Comparison of ENCODE assay signal across 13 cellular contexts in the genomic region with DNA sequence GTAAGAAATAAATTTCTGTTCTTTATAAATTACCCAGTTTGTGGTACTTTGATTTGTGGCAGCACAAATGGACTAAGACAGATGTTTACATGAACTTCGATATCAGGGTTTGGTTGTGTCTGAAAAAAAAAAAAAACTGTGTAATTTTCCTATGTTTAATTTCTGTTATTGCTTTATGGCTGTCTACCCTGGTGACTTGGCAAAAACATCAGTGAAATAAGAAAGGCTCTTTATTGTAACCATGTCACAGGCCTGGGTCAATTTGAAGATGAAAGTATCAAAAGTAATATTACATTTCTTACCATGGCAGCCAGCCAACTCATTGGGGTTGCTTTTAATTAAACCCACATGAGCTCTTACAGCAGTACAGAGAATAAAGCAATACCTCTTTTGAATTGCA. TPM values are rescaled to one million over a fixed set of nuclear protein-coding genes. Genes with fewer than 3 reads are reported as not detected.
A peak's percentile ranks its signal among the peaks of the same experiment; 100 is the strongest.
DNase-seq lines count a peak whose midpoint lies in the region; ATAC-seq and TF ChIP-seq lines count a peak whose summit lies in the region.
"Had no signal": no experiment of that assay in that cellular context is flagged by ENCODE, and none has a peak within 500 bp of the region (broad histone marks: within the 10 kb centered on the region; RNA-seq: fewer than 3 reads in every experiment).

No MANE protein-coding gene starts in this region.

- H3F3A ChIP-seq in SK-N-SH (replicated peaks; ENCODE audit: insufficient read depth) = no peaks in the 10 kb centered on the region

- TF ChIP-seq CTCF in SK-N-SH (IDR thresholded peaks at IDR 0.05) (no peak), mucosa of descending colon (IDR thresholded peaks at IDR 0.05) (no peak)

- H4K20me1 ChIP-seq in SK-N-SH (ENCODE audit: insufficient read depth) = no peaks in the 10 kb centered on the region

- H3K4me2 ChIP-seq in SK-N-SH = no peak overlapping the region
- H3K4me2 ChIP-seq: A549 had no signal

- H3K36me3 ChIP-seq in SK-N-SH (replicated peaks in 1 of 2; ENCODE audit: control insufficient read depth in 1 of 2, insufficient read depth in 2 of 2, low read length in 1 of 2) (no peaks in the 10 kb centered on the region), adipocyte (ENCODE audit: control insufficient read depth, insufficient read depth, low read length, severe bottlenecking) (no peaks in the 10 kb centered on the region), mucosa of descending colon (ENCODE audit: low read depth) (no peaks in the 10 kb centered on the region)

- no peak for TF ChIP-seq RAD21 in SK-N-SH (IDR thresholded peaks at IDR 0.05; ENCODE audit: low read length)

- H3K9me3 ChIP-seq in SK-N-SH = no peaks in the 10 kb centered on the region
- no peaks in the 10 kb centered on the region for H3K9me3 ChIP-seq in adipocyte (ENCODE audit: control insufficient read depth, low read length)
- no peaks in the 10 kb centered on the region for H3K9me3 ChIP-seq in mucosa of descending colon
- H3K9me3 ChIP-seq: A549 had no signal

- intact Hi-C loops in mucosa of descending colon (cut with DNase I, micrococcal nuclease) = no loop called here

- TF ChIP-seq EP300 in SK-N-SH (IDR thresholded peaks at IDR 0.05; ENCODE audit: borderline replicate concordance in 1 of 2, low read depth in 1 of 2, low read length in 1 of 2) = no peak

- H3K4me1 ChIP-seq in SK-N-SH (ENCODE audit: control insufficient read depth in 1 of 2, insufficient read depth in 2 of 2, low read depth in 1 of 2, low read length in 1 of 2) (peaks cover 0 to 6% of the 10 kb centered on the region in 2 experiments; a peak in 1 of 4 replicates), adipocyte (ENCODE audit: control insufficient read depth, insufficient read depth, low read length) (no peaks in the 10 kb centered on the region), mucosa of descending colon (ENCODE audit: low read depth) (peaks cover 4% of the 10 kb centered on the region)
- H3K4me1 ChIP-seq: A549 had no signal

- H3K4me3 ChIP-seq in SK-N-SH (ENCODE audit: low read depth in 2 of 2, low read length in 1 of 2) = no peak overlapping the region
- H3K4me3 ChIP-seq in adipocyte (ENCODE audit: low read length) = no peak overlapping the region
- H3K4me3 ChIP-seq in mucosa of descending colon = no peak overlapping the region
- H3K4me3 ChIP-seq: A549, GM23248 had no signal

- H2AFZ ChIP-seq in SK-N-SH (ENCODE audit: low read depth) = no peak overlapping the region
- H2AFZ ChIP-seq: GM23248 had no signal

- H3K9ac ChIP-seq in SK-N-SH (no peak overlapping the region), adipocyte (ENCODE audit: low read length) (no peak overlapping the region)
- H3K9ac ChIP-seq: GM23248 had no signal

- WGBS in SK-N-SH (ENCODE audit: low lambda C conversion rate) = 15% methylated on average over 1 of the region's 1 CpG

- CTCF ChIA-PET in SK-N-SH (lab: Yijun Ruan, JAX) = interaction anchor here (1.4 kb wide), 1 partner anchor 11 kb away, joined by 4 read pairs; no protein-coding TSS in a partner anchor

- ATAC-seq in SK-N-SH treated with all-trans-retinoic acid at 6 μM for 48 hours (no peak), mucosa of descending colon (peak; percentile 71), HG02763 (IDR thresholded peaks at IDR 0.05; ENCODE audit: unreplicated experiment) (no peak), GM21526 (IDR thresholded peaks at IDR 0.05; ENCODE audit: low FRiP score, unreplicated experiment) (no peak)
- ATAC-seq: A549; CD8-positive, alpha-beta T cell had no signal

- POLR2A ChIA-PET in SK-N-SH (lab: Yijun Ruan, JAX) = no interaction called here

- H3K27me3 ChIP-seq in SK-N-SH (ENCODE audit: insufficient read depth) (no peaks in the 10 kb centered on the region), adipocyte (replicated peaks; ENCODE audit: control insufficient read depth, insufficient read depth, low read length) (no peaks in the 10 kb centered on the region)

- DNase-seq in SK-N-SH = peak; percentile 28
- DNase-seq in adipocyte (ENCODE audit: low read depth) = peak; percentile 12
- DNase-seq in mucosa of descending colon = peak in 1 of 3 donors; percentile 47
- DNase-seq: CD8-positive, alpha-beta T cell; COR-L47; DMS53; GM23248; H7 had no signal

- no peaks in the 10 kb centered on the region for H3K79me2 ChIP-seq in SK-N-SH (ENCODE audit: insufficient read depth)

- H3K27ac ChIP-seq in SK-N-SH (ENCODE audit: low read depth in 2 of 2, low read length in 1 of 2) = peak overlapping the region in 1 of 2 experiments; percentile 65; a peak in 2 of 4 replicates
- H3K27ac ChIP-seq: A549, GM23248 had no signal

- H3K9me2 ChIP-seq in SK-N-SH = no peaks in the 10 kb centered on the region

TF ChIP-seq in SK-N-SH, 30 proteins besides CTCF, POLR2A, EP300 and RAD21:
- TF ChIP-seq GATA2 (CRISPR knock-in tag; IDR thresholded peaks at IDR 0.05) = no peak
- TF ChIP-seq FOSL2 (IDR thresholded peaks at IDR 0.05; ENCODE audit: borderline replicate concordance, low read depth) = no peak
- no peak for TF ChIP-seq USF1 (IDR thresholded peaks at IDR 0.05; ENCODE audit: borderline replicate concordance, low read depth)

TF ChIP-seq in SK-N-SH treated with all-trans-retinoic acid at 6 μM for 48 hours, 23 proteins besides CTCF, POLR2A, EP300 and RAD21 (continues in another document):
- TF ChIP-seq, protein P1, sequence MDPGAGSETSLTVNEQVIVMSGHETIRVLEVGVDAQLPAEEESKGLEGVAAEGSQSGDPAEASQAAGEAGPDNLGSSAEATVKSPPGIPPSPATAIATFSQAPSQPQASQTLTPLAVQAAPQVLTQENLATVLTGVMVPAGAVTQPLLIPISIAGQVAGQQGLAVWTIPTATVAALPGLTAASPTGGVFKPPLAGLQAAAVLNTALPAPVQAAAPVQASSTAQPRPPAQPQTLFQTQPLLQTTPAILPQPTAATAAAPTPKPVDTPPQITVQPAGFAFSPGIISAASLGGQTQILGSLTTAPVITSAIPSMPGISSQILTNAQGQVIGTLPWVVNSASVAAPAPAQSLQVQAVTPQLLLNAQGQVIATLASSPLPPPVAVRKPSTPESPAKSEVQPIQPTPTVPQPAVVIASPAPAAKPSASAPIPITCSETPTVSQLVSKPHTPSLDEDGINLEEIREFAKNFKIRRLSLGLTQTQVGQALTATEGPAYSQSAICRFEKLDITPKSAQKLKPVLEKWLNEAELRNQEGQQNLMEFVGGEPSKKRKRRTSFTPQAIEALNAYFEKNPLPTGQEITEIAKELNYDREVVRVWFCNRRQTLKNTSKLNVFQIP (CRISPR knock-in tag; IDR thresholded peaks at IDR 0.05; ENCODE audit: borderline replicate concordance, low read depth) = no peak
- TF ChIP-seq ISL1 (CRISPR knock-in tag; IDR thresholded peaks at IDR 0.05) (no peak), PPARA (CRISPR knock-in tag; IDR thresholded peaks at IDR 0.05; ENCODE audit: borderline replicate concordance) (no peak), TSHZ2 (CRISPR knock-in tag; IDR thresholded peaks at IDR 0.05) (no peak), ZNF70 (CRISPR knock-in tag; IDR thresholded peaks at IDR 0.05) (no peak), ZNF8 (CRISPR knock-in tag; IDR thresholded peaks at IDR 0.05) (no peak), OSR1 (CRISPR knock-in tag; IDR thresholded peaks at IDR 0.05) (no peak), CSDC2 (CRISPR knock-in tag; IDR thresholded peaks at IDR 0.05) (no peak), ARNTL (CRISPR knock-in tag; IDR thresholded peaks at IDR 0.05; ENCODE audit: borderline replicate concordance, low read depth) (no peak), ZFP30 (CRISPR knock-in tag; IDR thresholded peaks at IDR 0.05) (no peak)
- TF ChIP-seq, protein P2, sequence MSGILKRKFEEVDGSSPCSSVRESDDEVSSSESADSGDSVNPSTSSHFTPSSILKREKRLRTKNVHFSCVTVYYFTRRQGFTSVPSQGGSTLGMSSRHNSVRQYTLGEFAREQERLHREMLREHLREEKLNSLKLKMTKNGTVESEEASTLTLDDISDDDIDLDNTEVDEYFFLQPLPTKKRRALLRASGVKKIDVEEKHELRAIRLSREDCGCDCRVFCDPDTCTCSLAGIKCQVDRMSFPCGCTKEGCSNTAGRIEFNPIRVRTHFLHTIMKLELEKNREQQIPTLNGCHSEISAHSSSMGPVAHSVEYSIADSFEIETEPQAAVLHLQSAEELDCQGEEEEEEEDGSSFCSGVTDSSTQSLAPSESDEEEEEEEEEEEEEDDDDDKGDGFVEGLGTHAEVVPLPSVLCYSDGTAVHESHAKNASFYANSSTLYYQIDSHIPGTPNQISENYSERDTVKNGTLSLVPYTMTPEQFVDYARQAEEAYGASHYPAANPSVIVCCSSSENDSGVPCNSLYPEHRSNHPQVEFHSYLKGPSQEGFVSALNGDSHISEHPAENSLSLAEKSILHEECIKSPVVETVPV (CRISPR knock-in tag; IDR thresholded peaks at IDR 0.05) = no peak

RNA-seq across cellular contexts. Expression of gene SV2C, which starts 20.7 kb away (rescaled TPM):
- 0.05 and 0.13 TPM in 2 replicates for polyA plus RNA-seq in SK-N-SH (2012; rRNA removed)
- 0.14 and 0.30 TPM in 2 replicates for polyA plus RNA-seq in SK-N-SH (2012; cell fraction: cytosol; rRNA removed)
- polyA plus RNA-seq in SK-N-SH (2012; cell fraction: nucleus; rRNA removed) = 0.13 and 0.23 TPM in 2 replicates
- total RNA-seq in mucosa of descending colon = 1 to 10 TPM in 1 of 3 donors, under 1 TPM in 2; 0.54 to 1.2 (median 0.58) TPM
- total RNA-seq: GM23248, H7 had no signal
- polyA plus RNA-seq: A549, BJ, GM23248 had no signal
